Comparison of ENCODE assay signal across 18 cellular contexts in the genomic region with DNA sequence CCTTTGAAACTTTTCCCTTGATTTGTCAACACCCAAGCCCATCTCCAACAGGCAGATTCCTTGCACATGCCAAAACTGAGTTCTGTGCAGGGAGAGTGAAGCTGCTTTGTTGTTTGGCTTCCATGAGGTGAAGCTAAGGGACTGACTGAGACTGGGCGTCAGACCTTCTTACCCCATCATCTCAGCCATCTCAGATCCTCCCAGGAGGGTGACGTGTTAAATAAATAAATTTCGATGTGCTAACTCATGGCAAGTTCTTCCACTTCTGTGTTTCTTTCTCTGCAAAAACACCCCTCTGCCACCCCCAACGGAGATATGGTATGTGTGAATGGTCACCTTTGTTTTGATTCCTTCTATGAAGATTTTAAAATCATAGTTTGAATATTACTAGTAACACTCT.
"Had no signal": no experiment of that assay in that cellular context is flagged by ENCODE, and none has a peak within 500 bp of the region (broad histone marks: within the 10 kb centered on the region; RNA-seq: fewer than 3 reads in every experiment).

No MANE protein-coding gene starts in this region.

- H3K4me3 Mint-ChIP-seq: activated CD8-positive, alpha-beta T cell treated with anti-CD3 and anti-CD28 coated beads for 36 hours; activated naive CD4-positive, alpha-beta T cell treated with anti-CD3 and anti-CD28 coated beads, Interleukin-2, amount 10 ng/mL, durations not matched to agents 7 days and 5 days; central memory CD8-positive, alpha-beta T cell; nephron progenitor cell; T-helper 1 cell treated with Interleukin-12 subunit alpha and Interleukin-12 subunit beta and Interleukin-4 antibody, amounts not matched to agents 30 μg/mL and 1 μg/mL, for 36 hours had no signal

- ATAC-seq: activated CD8-positive, alpha-beta T cell treated with anti-CD3 and anti-CD28 coated beads for 36 hours; gastroesophageal sphincter; psoas muscle; right lobe of liver; upper lobe of right lung had no signal

- H3K9me3 ChIP-seq: esophagus squamous epithelium, gastroesophageal sphincter, left ventricle myocardium inferior, psoas muscle, right lobe of liver, spleen, suprapubic skin, upper lobe of right lung had no signal

- H3K27ac ChIP-seq: esophagus squamous epithelium, gastroesophageal sphincter, left ventricle myocardium inferior, psoas muscle, right lobe of liver, spleen, suprapubic skin, upper lobe of right lung had no signal

- H3K4me1 ChIP-seq: esophagus squamous epithelium, gastroesophageal sphincter, left ventricle myocardium inferior, psoas muscle, right lobe of liver, spleen, suprapubic skin, upper lobe of right lung had no signal

- H3K27ac Mint-ChIP-seq: activated CD8-positive, alpha-beta T cell treated with anti-CD3 and anti-CD28 coated beads for 36 hours; activated naive CD4-positive, alpha-beta T cell treated with anti-CD3 and anti-CD28 coated beads, Interleukin-2, amount 10 ng/mL, durations not matched to agents 7 days and 5 days; T-helper 1 cell treated with Interleukin-12 subunit alpha and Interleukin-12 subunit beta and Interleukin-4 antibody, amounts not matched to agents 30 μg/mL and 1 μg/mL, for 36 hours had no signal

- H3K27me3 ChIP-seq: esophagus squamous epithelium, gastroesophageal sphincter, right lobe of liver, spleen, suprapubic skin, upper lobe of right lung had no signal

- H3K4me1 Mint-ChIP-seq: activated naive CD4-positive, alpha-beta T cell treated with anti-CD3 and anti-CD28 coated beads, Interleukin-2, amount 10 ng/mL, durations not matched to agents 7 days and 5 days; central memory CD8-positive, alpha-beta T cell; nephron progenitor cell had no signal

- H3K9me3 Mint-ChIP-seq: activated CD8-positive, alpha-beta T cell treated with anti-CD3 and anti-CD28 coated beads for 36 hours; activated naive CD4-positive, alpha-beta T cell treated with anti-CD3 and anti-CD28 coated beads, Interleukin-2, amount 10 ng/mL, durations not matched to agents 7 days and 5 days; central memory CD8-positive, alpha-beta T cell; nephron progenitor cell; T-helper 1 cell treated with Interleukin-12 subunit alpha and Interleukin-12 subunit beta and Interleukin-4 antibody, amounts not matched to agents 30 μg/mL and 1 μg/mL, for 36 hours had no signal

- H3K4me3 ChIP-seq: esophagus squamous epithelium, gastroesophageal sphincter, left ventricle myocardium inferior, psoas muscle, right lobe of liver, spleen, suprapubic skin, upper lobe of right lung had no signal

- H3K27me3 Mint-ChIP-seq: activated CD8-positive, alpha-beta T cell treated with anti-CD3 and anti-CD28 coated beads for 36 hours; activated naive CD4-positive, alpha-beta T cell treated with anti-CD3 and anti-CD28 coated beads, Interleukin-2, amount 10 ng/mL, durations not matched to agents 7 days and 5 days; central memory CD8-positive, alpha-beta T cell had no signal

- DNase-seq: activated CD4-positive, alpha-beta T cell treated with anti-CD3 and anti-CD28 coated beads for 4 hours; activated CD8-positive, alpha-beta memory T cell treated with anti-CD3 and anti-CD28 coated beads, Interleukin-2, amount 50 U/mL, for 4 hours; activated CD8-positive, alpha-beta T cell treated with anti-CD3 and anti-CD28 coated beads for 36 hours; activated naive CD4-positive, alpha-beta T cell treated with anti-CD3 and anti-CD28 coated beads, Interleukin-2, amount 10 ng/mL, durations not matched to agents 7 days and 5 days; esophagus squamous epithelium; kidney; left ventricle myocardium inferior; nephron progenitor cell; psoas muscle; right lobe of liver; spleen; stimulated activated CD4-positive, alpha-beta T cell treated with anti-CD3 and anti-CD28 coated beads, Interleukin-1b, Interleukin-23, amount 100 ng/mL, for 48 hours; stimulated activated naive CD4-positive, alpha-beta T cell; upper lobe of right lung had no signal
